Comparison of ENCODE assay signal across 1 cellular context in genomic region chr6:98833101-98834059, GRCh38.
A peak's percentile ranks its signal among the peaks of the same experiment; 100 is the strongest.
TF ChIP-seq lines count a peak whose summit lies in the region.

No MANE protein-coding gene starts in this region.

TF ChIP-seq in HEK293, 187 proteins besides CTCF, POLR2A, EP300 and RAD21 (continued from another document):
- peak; percentile 52; the same call in 1 of the 2 replicates for TF ChIP-seq PATZ1 (tag by site-specific recombination; IDR thresholded peaks at IDR 0.05)
- peak; percentile 64; the same call in 1 of the 2 replicates for TF ChIP-seq ZBTB10 (tag by site-specific recombination; IDR thresholded peaks at IDR 0.05)
- TF ChIP-seq, protein P1, sequence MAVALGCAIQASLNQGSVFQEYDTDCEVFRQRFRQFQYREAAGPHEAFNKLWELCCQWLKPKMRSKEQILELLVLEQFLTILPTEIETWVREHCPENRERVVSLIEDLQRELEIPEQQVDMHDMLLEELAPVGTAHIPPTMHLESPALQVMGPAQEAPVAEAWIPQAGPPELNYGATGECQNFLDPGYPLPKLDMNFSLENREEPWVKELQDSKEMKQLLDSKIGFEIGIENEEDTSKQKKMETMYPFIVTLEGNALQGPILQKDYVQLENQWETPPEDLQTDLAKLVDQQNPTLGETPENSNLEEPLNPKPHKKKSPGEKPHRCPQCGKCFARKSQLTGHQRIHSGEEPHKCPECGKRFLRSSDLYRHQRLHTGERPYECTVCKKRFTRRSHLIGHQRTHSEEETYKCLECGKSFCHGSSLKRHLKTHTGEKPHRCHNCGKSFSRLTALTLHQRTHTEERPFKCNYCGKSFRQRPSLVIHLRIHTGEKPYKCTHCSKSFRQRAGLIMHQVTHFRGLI (tag by site-specific recombination; IDR thresholded peaks at IDR 0.05) = 0 out of 2 replicates have a peak, but pooled peaks have one; percentile 41
- TF ChIP-seq ZNF24 (tag by site-specific recombination; IDR thresholded peaks at IDR 0.05) = no peak
- peak; percentile 49 for TF ChIP-seq ZEB2 (tag by site-specific recombination; IDR thresholded peaks at IDR 0.05)
- TF ChIP-seq, protein P2, sequence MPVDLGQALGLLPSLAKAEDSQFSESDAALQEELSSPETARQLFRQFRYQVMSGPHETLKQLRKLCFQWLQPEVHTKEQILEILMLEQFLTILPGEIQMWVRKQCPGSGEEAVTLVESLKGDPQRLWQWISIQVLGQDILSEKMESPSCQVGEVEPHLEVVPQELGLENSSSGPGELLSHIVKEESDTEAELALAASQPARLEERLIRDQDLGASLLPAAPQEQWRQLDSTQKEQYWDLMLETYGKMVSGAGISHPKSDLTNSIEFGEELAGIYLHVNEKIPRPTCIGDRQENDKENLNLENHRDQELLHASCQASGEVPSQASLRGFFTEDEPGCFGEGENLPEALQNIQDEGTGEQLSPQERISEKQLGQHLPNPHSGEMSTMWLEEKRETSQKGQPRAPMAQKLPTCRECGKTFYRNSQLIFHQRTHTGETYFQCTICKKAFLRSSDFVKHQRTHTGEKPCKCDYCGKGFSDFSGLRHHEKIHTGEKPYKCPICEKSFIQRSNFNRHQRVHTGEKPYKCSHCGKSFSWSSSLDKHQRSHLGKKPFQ (tag by site-specific recombination; IDR thresholded peaks at IDR 0.05) = no peak
- TF ChIP-seq, protein P3, sequence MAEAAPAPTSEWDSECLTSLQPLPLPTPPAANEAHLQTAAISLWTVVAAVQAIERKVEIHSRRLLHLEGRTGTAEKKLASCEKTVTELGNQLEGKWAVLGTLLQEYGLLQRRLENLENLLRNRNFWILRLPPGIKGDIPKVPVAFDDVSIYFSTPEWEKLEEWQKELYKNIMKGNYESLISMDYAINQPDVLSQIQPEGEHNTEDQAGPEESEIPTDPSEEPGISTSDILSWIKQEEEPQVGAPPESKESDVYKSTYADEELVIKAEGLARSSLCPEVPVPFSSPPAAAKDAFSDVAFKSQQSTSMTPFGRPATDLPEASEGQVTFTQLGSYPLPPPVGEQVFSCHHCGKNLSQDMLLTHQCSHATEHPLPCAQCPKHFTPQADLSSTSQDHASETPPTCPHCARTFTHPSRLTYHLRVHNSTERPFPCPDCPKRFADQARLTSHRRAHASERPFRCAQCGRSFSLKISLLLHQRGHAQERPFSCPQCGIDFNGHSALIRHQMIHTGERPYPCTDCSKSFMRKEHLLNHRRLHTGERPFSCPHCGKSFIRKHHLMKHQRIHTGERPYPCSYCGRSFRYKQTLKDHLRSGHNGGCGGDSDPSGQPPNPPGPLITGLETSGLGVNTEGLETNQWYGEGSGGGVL (tag by site-specific recombination; IDR thresholded peaks at IDR 0.05) = no peak
- no peak for TF ChIP-seq ZNF23 (tag by site-specific recombination; IDR thresholded peaks at IDR 0.05; ENCODE audit: borderline replicate concordance)
- TF ChIP-seq ZNF324 (tag by site-specific recombination; IDR thresholded peaks at IDR 0.05) = 0 out of 2 replicates have a peak, but pooled peaks have one; percentile 36
- TF ChIP-seq ZNF76 (tag by site-specific recombination; IDR thresholded peaks at IDR 0.05; ENCODE audit: borderline replicate concordance, low read depth) = no peak
- peak; percentile 71; the same call in 1 of the 2 replicates for TF ChIP-seq ZNF10 (tag by site-specific recombination; IDR thresholded peaks at IDR 0.05)
- no peak for TF ChIP-seq OSR2 (tag by site-specific recombination; IDR thresholded peaks at IDR 0.05)
- TF ChIP-seq PRDM10 (tag by site-specific recombination; IDR thresholded peaks at IDR 0.05) = peak; percentile 91
- TF ChIP-seq, protein P4, sequence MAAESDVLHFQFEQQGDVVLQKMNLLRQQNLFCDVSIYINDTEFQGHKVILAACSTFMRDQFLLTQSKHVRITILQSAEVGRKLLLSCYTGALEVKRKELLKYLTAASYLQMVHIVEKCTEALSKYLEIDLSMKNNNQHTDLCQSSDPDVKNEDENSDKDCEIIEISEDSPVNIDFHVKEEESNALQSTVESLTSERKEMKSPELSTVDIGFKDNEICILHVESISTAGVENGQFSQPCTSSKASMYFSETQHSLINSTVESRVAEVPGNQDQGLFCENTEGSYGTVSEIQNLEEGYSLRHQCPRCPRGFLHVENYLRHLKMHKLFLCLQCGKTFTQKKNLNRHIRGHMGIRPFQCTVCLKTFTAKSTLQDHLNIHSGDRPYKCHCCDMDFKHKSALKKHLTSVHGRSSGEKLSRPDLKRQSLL (tag by site-specific recombination; IDR thresholded peaks at IDR 0.05) = peak; percentile 43
- peak; percentile 95 for TF ChIP-seq ZBTB48 (tag by site-specific recombination; IDR thresholded peaks at IDR 0.05)
- 0 out of 2 replicates have a peak, but pooled peaks have one; percentile 53 for TF ChIP-seq HIC1 (tag by site-specific recombination; IDR thresholded peaks at IDR 0.05)
- TF ChIP-seq ZIC2 (tag by site-specific recombination; IDR thresholded peaks at IDR 0.05) = peak; percentile 21; the same call in 1 of the 2 replicates
- TF ChIP-seq ZNF610 (tag by site-specific recombination; IDR thresholded peaks at IDR 0.05; ENCODE audit: borderline replicate concordance) = peak; percentile 18; the same call in 1 of the 2 replicates
- 0 out of 2 replicates have a peak, but pooled peaks have one; percentile 19 for TF ChIP-seq SP2 (tag by site-specific recombination; IDR thresholded peaks at IDR 0.05)
- no peak for TF ChIP-seq ZNF239 (tag by site-specific recombination; IDR thresholded peaks at IDR 0.05)
- TF ChIP-seq KLF8 (tag by site-specific recombination; IDR thresholded peaks at IDR 0.05) = peak; percentile 48; the same call in 1 of the 2 replicates
- TF ChIP-seq SCRT2 (tag by site-specific recombination; IDR thresholded peaks at IDR 0.05) = peak; percentile 81
- peak; percentile 69 for TF ChIP-seq ZBTB8A (tag by site-specific recombination; IDR thresholded peaks at IDR 0.05)
- TF ChIP-seq KLF1 (tag by site-specific recombination; IDR thresholded peaks at IDR 0.05) = peak; percentile 21; the same call in 1 of the 2 replicates
- TF ChIP-seq ZNF335 (tag by site-specific recombination; conservative IDR thresholded peaks at IDR 0.05) = peak; percentile 98
- TF ChIP-seq ZNF2 (tag by site-specific recombination; IDR thresholded peaks at IDR 0.05) = peak; percentile 13; the same call in 1 of the 2 replicates
- no peak for TF ChIP-seq ZNF292 (tag by site-specific recombination; IDR thresholded peaks at IDR 0.05; ENCODE audit: borderline replicate concordance, low read depth)
- TF ChIP-seq ZXDB (tag by site-specific recombination; IDR thresholded peaks at IDR 0.05) = peak; percentile 44
- TF ChIP-seq GLIS2 (tag by site-specific recombination; IDR thresholded peaks at IDR 0.05) = peak; percentile 60; the same call in 1 of the 2 replicates
- TF ChIP-seq ZNF707 (tag by site-specific recombination; IDR thresholded peaks at IDR 0.05) = no peak
TF ChIP-seq in HEK293: peak in this region for 30.
